13 cellular contexts compared by ENCODE assay signal in the genomic region with DNA sequence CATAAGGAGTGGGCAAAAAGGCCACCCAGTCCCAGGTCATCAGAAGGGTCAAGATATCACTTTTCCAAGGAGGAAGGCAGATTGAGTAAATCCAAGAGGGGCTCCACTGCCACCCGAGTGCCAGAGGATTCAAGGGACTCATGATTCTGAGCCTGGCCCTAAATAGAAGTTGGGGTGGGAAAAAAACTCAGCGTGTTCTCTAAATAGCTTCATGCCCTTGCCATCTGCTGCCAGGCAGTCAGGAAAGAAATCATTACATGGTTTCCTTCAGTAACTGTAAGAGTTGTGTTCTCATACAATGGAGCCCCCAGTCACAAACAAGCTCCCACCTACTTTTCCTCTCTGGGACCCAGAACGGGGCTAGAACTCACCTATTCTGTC. TPM values are rescaled to one million over a fixed set of nuclear protein-coding genes. Genes with fewer than 3 reads are reported as not detected.
DNase-seq lines count a peak whose midpoint lies in the region; ATAC-seq, FAIRE-seq and TF ChIP-seq lines count a peak whose summit lies in the region.
"Had no signal": no experiment of that assay in that cellular context is flagged by ENCODE, and none has a peak within 500 bp of the region (broad histone marks: within the 10 kb centered on the region; RNA-seq: fewer than 3 reads in every experiment).

No MANE protein-coding gene starts in this region.

- H4K20me1 ChIP-seq in OCI-LY3 (ENCODE audit: insufficient read depth, low read length), result no peaks in the 10 kb centered on the region

- no peak overlapping the region for H3K9ac ChIP-seq in OCI-LY3 (ENCODE audit: low read length)

- ATAC-seq in heart left ventricle, result peak; percentile 11 to 36 (median 30)
- ATAC-seq in Right ventricle myocardium inferior, result no peak
- ATAC-seq in left ventricle myocardium superior, result peak; percentile 40
- ATAC-seq: sciatic nerve had no signal

- H3K27me3 ChIP-seq in heart left ventricle (no peaks in the 10 kb centered on the region), OCI-LY3 (ENCODE audit: low read depth, low read length) (no peaks in the 10 kb centered on the region)
- H3K27me3 ChIP-seq: tibial nerve had no signal

- TF ChIP-seq POLR2A in heart left ventricle (IDR thresholded peaks at IDR 0.05) (no peak), GM12892 (IDR thresholded peaks at IDR 0.05; ENCODE audit: low read depth, low read length) (no peak)

- H3K4me1 ChIP-seq in heart left ventricle (peaks cover 0 to 38% (median 5%) of the 10 kb centered on the region in 12 donors), OCI-LY3 (ENCODE audit: low read length) (peaks cover 25% of the 10 kb centered on the region)

- no peak for TF ChIP-seq CTCF in heart left ventricle (IDR thresholded peaks at IDR 0.05)
- no peak for TF ChIP-seq CTCF in OCI-LY3 (IDR thresholded peaks at IDR 0.05; ENCODE audit: low read depth, low read length)

- H2AFZ ChIP-seq in OCI-LY3 (ENCODE audit: low read depth, low read length), result 0 out of 2 replicates have a peak overlapping the region, but pooled peaks have one; percentile 66

- WGBS in heart left ventricle, 4 donors, result 43 to 55% (median 52%) methylated on average over 3 of the region's 3 CpGs

- intact Hi-C loops in heart left ventricle (cut with DNase I) (no loop called here), Right ventricle myocardium inferior (cut with DNase I) (no loop called here), left ventricle myocardium superior (cut with micrococcal nuclease) (no loop called here)

- H3K4me3 ChIP-seq in heart left ventricle, result no peak overlapping the region
- no peak overlapping the region for H3K4me3 ChIP-seq in OCI-LY3 (ENCODE audit: low read length)
- H3K4me3 ChIP-seq: lung, tibial nerve had no signal

- FAIRE-seq in GM12892 (lab: Jason Lieb, UNC), result no peak

- no peaks in the 10 kb centered on the region for H3K9me3 ChIP-seq in heart left ventricle
- no peaks in the 10 kb centered on the region for H3K9me3 ChIP-seq in OCI-LY3 (ENCODE audit: insufficient read depth, low read length)
- H3K9me3 ChIP-seq: tibial nerve had no signal

- DNase-seq in heart left ventricle, result no peak
- DNase-seq in Right ventricle myocardium inferior (ENCODE audit: missing footprints), result no peak
- DNase-seq in left ventricle myocardium superior, result no peak
- no peak for DNase-seq in GM12892 (ENCODE audit: insufficient read length)
- DNase-seq in NCI-H345 (lab: John Stamatoyannopoulos, UW), result no peak
- no peak for DNase-seq in HT-29 (ENCODE audit: low spot score)
- DNase-seq: KG1; NCI-H1105; stimulated activated naive CD4-positive, alpha-beta T cell had no signal

- H3K27ac ChIP-seq in heart left ventricle, result peak overlapping the region in 10 of 12 donors; percentile 44 to 71 (median 61)
- H3K27ac ChIP-seq in OCI-LY3 (ENCODE audit: low read length), result peak overlapping the region; percentile 24
- H3K27ac ChIP-seq: tibial nerve had no signal

- H3K4me2 ChIP-seq in OCI-LY3 (ENCODE audit: low read length), result peak overlapping the region; percentile 34

- no peaks in the 10 kb centered on the region for H3K79me2 ChIP-seq in OCI-LY3 (ENCODE audit: low read length)

- no peaks in the 10 kb centered on the region for H3K36me3 ChIP-seq in heart left ventricle
- no peaks in the 10 kb centered on the region for H3K36me3 ChIP-seq in OCI-LY3 (replicated peaks; ENCODE audit: low read depth, low read length)
- H3K36me3 ChIP-seq: tibial nerve had no signal

RNA-seq across cellular contexts. Expression of gene SAR1B, which starts 37.2 kb away (rescaled TPM):
- total RNA-seq in heart left ventricle, result 100 to 1,000 TPM in 2 of 9 donors, 10 to 100 TPM in 7; 36.9 to 113 (median 88.0) TPM
- 10 to 100 TPM; 33.9 to 62.4 TPM for polyA plus RNA-seq in heart left ventricle
- total RNA-seq in Right ventricle myocardium inferior, result 92.5 TPM
- total RNA-seq in left ventricle myocardium superior, result 84.7 TPM
- 33.4 TPM for polyA plus RNA-seq in GM12892 (2012; ENCODE audit: missing spikeins)
- 23.6 and 23.8 TPM in 2 replicates for total RNA-seq in HT-29 (2014; rRNA removed; shearing (Covaris generic))

RNA-seq across cellular contexts. Expression of gene SEC24A, which starts 53.1 kb away (rescaled TPM):
- total RNA-seq in heart left ventricle, result 10 to 100 TPM in 3 of 9 donors, 1 to 10 TPM in 6; 6.7 to 15.7 (median 8.6) TPM
- polyA plus RNA-seq in heart left ventricle, result 1 to 10 TPM; 2.2 to 8.1 TPM
- 6.9 TPM for total RNA-seq in Right ventricle myocardium inferior
- 6.8 TPM for total RNA-seq in left ventricle myocardium superior
- polyA plus RNA-seq in GM12892 (2012; ENCODE audit: missing spikeins), result 23.8 TPM
- total RNA-seq in HT-29 (2014; rRNA removed; shearing (Covaris generic)), result 6.2 and 6.7 TPM in 2 replicates
